ENCODE assay signal across 1 cellular context in genomic region chr3:48598323-48599076, GRCh38.
TF ChIP-seq lines count a peak whose summit lies in the region.

No MANE protein-coding gene starts in this region.

TF ChIP-seq in HEK293, 187 proteins besides CTCF, POLR2A, EP300 and RAD21 (continued from another document and continues in another):
- TF ChIP-seq FEZF1 (tag by site-specific recombination; IDR thresholded peaks at IDR 0.05) (peak; percentile 46; the same call in 1 of the 2 replicates), ZNF10 (tag by site-specific recombination; IDR thresholded peaks at IDR 0.05) (no peak), ZNF785 (tag by site-specific recombination; IDR thresholded peaks at IDR 0.05) (no peak), KLF16 (tag by site-specific recombination; IDR thresholded peaks at IDR 0.05) (no peak), ZNF174 (tag by site-specific recombination; IDR thresholded peaks at IDR 0.05) (no peak), TRIM28 (IDR thresholded peaks at IDR 0.05; ENCODE audit: borderline replicate concordance, low read length) (no peak), SALL2 (tag by site-specific recombination; IDR thresholded peaks at IDR 0.05; ENCODE audit: borderline replicate concordance) (no peak), ZNF510 (tag by site-specific recombination; IDR thresholded peaks at IDR 0.05; ENCODE audit: insufficient replicate concordance) (no peak), PRDM6 (tag by site-specific recombination; IDR thresholded peaks at IDR 0.05) (no peak), ZNF791 (tag by site-specific recombination; IDR thresholded peaks at IDR 0.05) (no peak), ZNF2 (tag by site-specific recombination; IDR thresholded peaks at IDR 0.05) (no peak), ZNF280D (tag by site-specific recombination; IDR thresholded peaks at IDR 0.05) (no peak), ZNF626 (tag by site-specific recombination; IDR thresholded peaks at IDR 0.05) (no peak), ZNF416 (tag by site-specific recombination; IDR thresholded peaks at IDR 0.05) (no peak), ZNF621 (tag by site-specific recombination; IDR thresholded peaks at IDR 0.05) (no peak), ZNF26 (tag by site-specific recombination; IDR thresholded peaks at IDR 0.05) (no peak), ZSCAN16 (tag by site-specific recombination; IDR thresholded peaks at IDR 0.05) (no peak), GLIS2 (tag by site-specific recombination; IDR thresholded peaks at IDR 0.05) (peak; percentile 70), ZNF776 (tag by site-specific recombination; IDR thresholded peaks at IDR 0.05; ENCODE audit: borderline replicate concordance) (no peak), ZNF433 (tag by site-specific recombination; IDR thresholded peaks at IDR 0.05; ENCODE audit: low read depth) (no peak), INSM2 (tag by site-specific recombination; IDR thresholded peaks at IDR 0.05) (no peak), ZBTB7A (tag by site-specific recombination; IDR thresholded peaks at IDR 0.05; ENCODE audit: low read depth) (no peak), ZNF692 (tag by site-specific recombination; IDR thresholded peaks at IDR 0.05) (peak; percentile 71; the same call in 1 of the 2 replicates), ZBTB48 (tag by site-specific recombination; IDR thresholded peaks at IDR 0.05) (peak; percentile 72; the same call in 1 of the 2 replicates), ZBTB10 (tag by site-specific recombination; IDR thresholded peaks at IDR 0.05) (no peak; the same call in 1 of the 2 replicates), ZNF404 (tag by site-specific recombination; IDR thresholded peaks at IDR 0.05) (no peak), ZNF837 (tag by site-specific recombination; IDR thresholded peaks at IDR 0.05) (no peak), ZXDB (tag by site-specific recombination; IDR thresholded peaks at IDR 0.05) (peak; percentile 92), MEIS1 (CRISPR knock-in tag; IDR thresholded peaks at IDR 0.05; ENCODE audit: borderline replicate concordance) (no peak), ZNF747 (tag by site-specific recombination; IDR thresholded peaks at IDR 0.05) (no peak), ZFP69B (tag by site-specific recombination; IDR thresholded peaks at IDR 0.05) (peak; percentile 36; the same call in 1 of the 2 replicates), ZNF37A (tag by site-specific recombination; IDR thresholded peaks at IDR 0.05) (no peak), ZBTB1 (tag by site-specific recombination; IDR thresholded peaks at IDR 0.05) (no peak), WT1 (tag by site-specific recombination; IDR thresholded peaks at IDR 0.05) (peak; percentile 96), ZNF274 (IDR thresholded peaks at IDR 0.05; ENCODE audit: low read length) (no peak), ZNF274 (tag by site-specific recombination; IDR thresholded peaks at IDR 0.05; ENCODE audit: borderline replicate concordance) (no peak), ZNF473 (tag by site-specific recombination; IDR thresholded peaks at IDR 0.05) (no peak), ZNF600 (tag by site-specific recombination; IDR thresholded peaks at IDR 0.05) (no peak), ZNF132 (tag by site-specific recombination; IDR thresholded peaks at IDR 0.05; ENCODE audit: borderline replicate concordance) (no peak), ZNF140 (tag by site-specific recombination; IDR thresholded peaks at IDR 0.05) (no peak)
- TF ChIP-seq, protein P1, sequence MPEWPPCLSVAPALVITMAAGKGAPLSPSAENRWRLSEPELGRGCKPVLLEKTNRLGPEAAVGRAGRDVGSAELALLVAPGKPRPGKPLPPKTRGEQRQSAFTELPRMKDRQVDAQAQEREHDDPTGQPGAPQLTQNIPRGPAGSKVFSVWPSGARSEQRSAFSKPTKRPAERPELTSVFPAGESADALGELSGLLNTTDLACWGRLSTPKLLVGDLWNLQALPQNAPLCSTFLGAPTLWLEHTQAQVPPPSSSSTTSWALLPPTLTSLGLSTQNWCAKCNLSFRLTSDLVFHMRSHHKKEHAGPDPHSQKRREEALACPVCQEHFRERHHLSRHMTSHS (tag by site-specific recombination; IDR thresholded peaks at IDR 0.05): no peak
- TF ChIP-seq, protein P2, sequence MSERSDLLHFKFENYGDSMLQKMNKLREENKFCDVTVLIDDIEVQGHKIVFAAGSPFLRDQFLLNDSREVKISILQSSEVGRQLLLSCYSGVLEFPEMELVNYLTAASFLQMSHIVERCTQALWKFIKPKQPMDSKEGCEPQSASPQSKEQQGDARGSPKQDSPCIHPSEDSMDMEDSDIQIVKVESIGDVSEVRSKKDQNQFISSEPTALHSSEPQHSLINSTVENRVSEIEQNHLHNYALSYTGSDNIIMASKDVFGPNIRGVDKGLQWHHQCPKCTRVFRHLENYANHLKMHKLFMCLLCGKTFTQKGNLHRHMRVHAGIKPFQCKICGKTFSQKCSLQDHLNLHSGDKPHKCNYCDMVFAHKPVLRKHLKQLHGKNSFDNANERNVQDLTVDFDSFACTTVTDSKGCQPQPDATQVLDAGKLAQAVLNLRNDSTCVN (tag by site-specific recombination; optimal IDR thresholded peaks at IDR 0.05): no peak
- TF ChIP-seq, protein P3, sequence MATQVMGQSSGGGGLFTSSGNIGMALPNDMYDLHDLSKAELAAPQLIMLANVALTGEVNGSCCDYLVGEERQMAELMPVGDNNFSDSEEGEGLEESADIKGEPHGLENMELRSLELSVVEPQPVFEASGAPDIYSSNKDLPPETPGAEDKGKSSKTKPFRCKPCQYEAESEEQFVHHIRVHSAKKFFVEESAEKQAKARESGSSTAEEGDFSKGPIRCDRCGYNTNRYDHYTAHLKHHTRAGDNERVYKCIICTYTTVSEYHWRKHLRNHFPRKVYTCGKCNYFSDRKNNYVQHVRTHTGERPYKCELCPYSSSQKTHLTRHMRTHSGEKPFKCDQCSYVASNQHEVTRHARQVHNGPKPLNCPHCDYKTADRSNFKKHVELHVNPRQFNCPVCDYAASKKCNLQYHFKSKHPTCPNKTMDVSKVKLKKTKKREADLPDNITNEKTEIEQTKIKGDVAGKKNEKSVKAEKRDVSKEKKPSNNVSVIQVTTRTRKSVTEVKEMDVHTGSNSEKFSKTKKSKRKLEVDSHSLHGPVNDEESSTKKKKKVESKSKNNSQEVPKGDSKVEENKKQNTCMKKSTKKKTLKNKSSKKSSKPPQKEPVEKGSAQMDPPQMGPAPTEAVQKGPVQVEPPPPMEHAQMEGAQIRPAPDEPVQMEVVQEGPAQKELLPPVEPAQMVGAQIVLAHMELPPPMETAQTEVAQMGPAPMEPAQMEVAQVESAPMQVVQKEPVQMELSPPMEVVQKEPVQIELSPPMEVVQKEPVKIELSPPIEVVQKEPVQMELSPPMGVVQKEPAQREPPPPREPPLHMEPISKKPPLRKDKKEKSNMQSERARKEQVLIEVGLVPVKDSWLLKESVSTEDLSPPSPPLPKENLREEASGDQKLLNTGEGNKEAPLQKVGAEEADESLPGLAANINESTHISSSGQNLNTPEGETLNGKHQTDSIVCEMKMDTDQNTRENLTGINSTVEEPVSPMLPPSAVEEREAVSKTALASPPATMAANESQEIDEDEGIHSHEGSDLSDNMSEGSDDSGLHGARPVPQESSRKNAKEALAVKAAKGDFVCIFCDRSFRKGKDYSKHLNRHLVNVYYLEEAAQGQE (tag by site-specific recombination; IDR thresholded peaks at IDR 0.05): no peak
- TF ChIP-seq, protein P4, sequence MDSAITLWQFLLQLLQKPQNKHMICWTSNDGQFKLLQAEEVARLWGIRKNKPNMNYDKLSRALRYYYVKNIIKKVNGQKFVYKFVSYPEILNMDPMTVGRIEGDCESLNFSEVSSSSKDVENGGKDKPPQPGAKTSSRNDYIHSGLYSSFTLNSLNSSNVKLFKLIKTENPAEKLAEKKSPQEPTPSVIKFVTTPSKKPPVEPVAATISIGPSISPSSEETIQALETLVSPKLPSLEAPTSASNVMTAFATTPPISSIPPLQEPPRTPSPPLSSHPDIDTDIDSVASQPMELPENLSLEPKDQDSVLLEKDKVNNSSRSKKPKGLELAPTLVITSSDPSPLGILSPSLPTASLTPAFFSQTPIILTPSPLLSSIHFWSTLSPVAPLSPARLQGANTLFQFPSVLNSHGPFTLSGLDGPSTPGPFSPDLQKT (IDR thresholded peaks at IDR 0.05; ENCODE audit: borderline replicate concordance, low read depth, low read length): no peak
